ENCODE assay signal across 17 cellular contexts in genomic region chr6:85401186-85402062, GRCh38. TPM values are rescaled to one million over a fixed set of nuclear protein-coding genes. Genes with fewer than 3 reads are reported as not detected.
DNase-seq lines count a peak whose midpoint lies in the region; ATAC-seq and TF ChIP-seq lines count a peak whose summit lies in the region.
"Had no signal": no experiment of that assay in that cellular context is flagged by ENCODE, and none has a peak within 500 bp of the region (broad histone marks: within the 10 kb centered on the region; RNA-seq: fewer than 3 reads in every experiment).

No MANE protein-coding gene starts in this region.

- peak overlapping the region; percentile 9 to 47 for H3K27ac Mint-ChIP-seq in effector memory CD8-positive, alpha-beta T cell
- peak overlapping the region; percentile 47 for H3K27ac Mint-ChIP-seq in progenitor cell of endocrine pancreas
- H3K27ac Mint-ChIP-seq in activated T-helper 1 cell treated with anti-CD3 and anti-CD28 coated beads, Interleukin-12 subunit alpha, Interleukin-12 subunit beta, Interleukin-2, Interleukin-4 antibody, amounts not matched to agents 30 ng/mL and 10 ng/mL and 1 ng/mL, durations not matched to agents 14 hours and 24 hours and 36 hours = no peak overlapping the region
- H3K27ac Mint-ChIP-seq: activated naive CD4-positive, alpha-beta T cell treated with anti-CD3 and anti-CD28 coated beads, Interleukin-2, amount 10 ng/mL, durations not matched to agents 7 days and 5 days had no signal

- peaks cover 11 to 16% of the 10 kb centered on the region in 2 donors for H3K4me1 Mint-ChIP-seq in effector memory CD8-positive, alpha-beta T cell (ENCODE audit: low read depth in 2 of 2)
- H3K4me1 Mint-ChIP-seq in progenitor cell of endocrine pancreas (ENCODE audit: low read depth) = peaks cover 75% of the 10 kb centered on the region
- peaks cover 42% of the 10 kb centered on the region for H3K4me1 Mint-ChIP-seq in activated T-helper 1 cell treated with anti-CD3 and anti-CD28 coated beads, Interleukin-12 subunit alpha, Interleukin-12 subunit beta, Interleukin-2, Interleukin-4 antibody, amounts not matched to agents 30 ng/mL and 10 ng/mL and 1 ng/mL, durations not matched to agents 14 hours and 24 hours and 36 hours (ENCODE audit: low read depth)

- no peak for ATAC-seq in effector memory CD8-positive, alpha-beta T cell (replicated peaks)
- no peak for ATAC-seq in GM18867 (IDR thresholded peaks at IDR 0.05; ENCODE audit: unreplicated experiment)
- ATAC-seq: activated CD4-positive, CD25-positive, alpha-beta regulatory T cell treated with anti-CD3 and anti-CD28 coated beads, Interleukin-2, amount 50 U/mL, for 24 hours; naive thymus-derived CD4-positive, alpha-beta T cell had no signal

- H3K36me3 Mint-ChIP-seq in effector memory CD8-positive, alpha-beta T cell (ENCODE audit: insufficient read depth) = no peaks in the 10 kb centered on the region
- H3K36me3 Mint-ChIP-seq in progenitor cell of endocrine pancreas (ENCODE audit: insufficient read depth) = peaks cover 3% of the 10 kb centered on the region
- H3K36me3 Mint-ChIP-seq in activated T-helper 1 cell treated with anti-CD3 and anti-CD28 coated beads, Interleukin-12 subunit alpha, Interleukin-12 subunit beta, Interleukin-2, Interleukin-4 antibody, amounts not matched to agents 30 ng/mL and 10 ng/mL and 1 ng/mL, durations not matched to agents 14 hours and 24 hours and 36 hours (ENCODE audit: low read depth) = no peaks in the 10 kb centered on the region
- H3K36me3 Mint-ChIP-seq: activated naive CD4-positive, alpha-beta T cell treated with anti-CD3 and anti-CD28 coated beads, Interleukin-2, amount 10 ng/mL, durations not matched to agents 7 days and 5 days had no signal

- no peak overlapping the region for H3K4me3 Mint-ChIP-seq in effector memory CD8-positive, alpha-beta T cell
- H3K4me3 Mint-ChIP-seq in progenitor cell of endocrine pancreas (ENCODE audit: low read depth) = no peak overlapping the region
- no peak overlapping the region for H3K4me3 Mint-ChIP-seq in activated T-helper 1 cell treated with anti-CD3 and anti-CD28 coated beads, Interleukin-12 subunit alpha, Interleukin-12 subunit beta, Interleukin-2, Interleukin-4 antibody, amounts not matched to agents 30 ng/mL and 10 ng/mL and 1 ng/mL, durations not matched to agents 14 hours and 24 hours and 36 hours
- H3K4me3 Mint-ChIP-seq: activated naive CD4-positive, alpha-beta T cell treated with anti-CD3 and anti-CD28 coated beads, Interleukin-2, amount 10 ng/mL, durations not matched to agents 7 days and 5 days had no signal

- H3K27me3 Mint-ChIP-seq in effector memory CD8-positive, alpha-beta T cell = no peaks in the 10 kb centered on the region
- H3K27me3 Mint-ChIP-seq in progenitor cell of endocrine pancreas = no peaks in the 10 kb centered on the region
- H3K27me3 Mint-ChIP-seq in activated T-helper 1 cell treated with anti-CD3 and anti-CD28 coated beads, Interleukin-12 subunit alpha, Interleukin-12 subunit beta, Interleukin-2, Interleukin-4 antibody, amounts not matched to agents 30 ng/mL and 10 ng/mL and 1 ng/mL, durations not matched to agents 14 hours and 24 hours and 36 hours (ENCODE audit: insufficient read depth) = no peaks in the 10 kb centered on the region

- intact Hi-C loops in activated T-helper 1 cell treated with anti-CD3 and anti-CD28 coated beads, Interleukin-12 subunit alpha, Interleukin-12 subunit beta, Interleukin-2, Interleukin-4 antibody, amounts not matched to agents 30 ng/mL and 10 ng/mL and 1 ng/mL, durations not matched to agents 14 hours and 24 hours and 36 hours (cut with micrococcal nuclease) = loop anchor here (5.0 kb wide), 1 partner anchor 39 kb away; no protein-coding TSS in a partner anchor

- H3K9me3 Mint-ChIP-seq in effector memory CD8-positive, alpha-beta T cell = peaks cover 0 to 2% of the 10 kb centered on the region in 2 donors
- peaks cover 9% of the 10 kb centered on the region for H3K9me3 Mint-ChIP-seq in progenitor cell of endocrine pancreas (ENCODE audit: low read depth)
- peaks cover 13% of the 10 kb centered on the region for H3K9me3 Mint-ChIP-seq in activated T-helper 1 cell treated with anti-CD3 and anti-CD28 coated beads, Interleukin-12 subunit alpha, Interleukin-12 subunit beta, Interleukin-2, Interleukin-4 antibody, amounts not matched to agents 30 ng/mL and 10 ng/mL and 1 ng/mL, durations not matched to agents 14 hours and 24 hours and 36 hours
- H3K9me3 Mint-ChIP-seq: activated naive CD4-positive, alpha-beta T cell treated with anti-CD3 and anti-CD28 coated beads, Interleukin-2, amount 10 ng/mL, durations not matched to agents 7 days and 5 days had no signal

- DNase-seq in NCI-H748 (lab: John Stamatoyannopoulos, UW; ENCODE audit: unreplicated experiment) (peak; percentile 46), NCI-H748 treated with DMSO at 0.1 percent for 48 hours (lab: John Stamatoyannopoulos, UW) (no peak), Kasumi-1 (lab: John Stamatoyannopoulos, UW) (peak; percentile 14 to 28), progenitor cell of endocrine pancreas (ENCODE audit: low spot score, unreplicated experiment) (no peak)
- DNase-seq in effector memory CD8-positive, alpha-beta T cell = no peak
- no peak for DNase-seq in activated T-helper 1 cell treated with anti-CD3 and anti-CD28 coated beads, Interleukin-12 subunit alpha, Interleukin-12 subunit beta, Interleukin-2, Interleukin-4 antibody, amounts not matched to agents 30 ng/mL and 10 ng/mL and 1 ng/mL, durations not matched to agents 14 hours and 24 hours and 36 hours (ENCODE audit: low spot score)
- no peak for DNase-seq in stimulated activated CD4-positive, alpha-beta T cell treated with anti-CD3 and anti-CD28 coated beads, Interleukin-1b, Interleukin-23, amount 100 ng/mL, for 48 hours
- DNase-seq: activated naive CD4-positive, alpha-beta T cell treated with anti-CD3 and anti-CD28 coated beads, Interleukin-2, amount 10 ng/mL, durations not matched to agents 7 days and 5 days; DMS 273 treated with DMSO at 0.1 percent for 48 hours; HCEC 1CT; kidney; naive thymus-derived CD4-positive, alpha-beta T cell; NCI-H1436 treated with DMSO at 0.1 percent for 48 hours; NCI-H524 treated with DMSO at 0.1 percent for 48 hours; upper lobe of left lung had no signal

- TF ChIP-seq CTCF in progenitor cell of endocrine pancreas (IDR thresholded peaks at IDR 0.05; ENCODE audit: unreplicated experiment) = no peak

RNA-seq across cellular contexts. Expression of gene NT5E, which starts 48.5 kb away (rescaled TPM):
- total RNA-seq in progenitor cell of endocrine pancreas = 31.9 and 38.2 TPM in 2 replicates
- total RNA-seq in activated T-helper 1 cell treated with anti-CD3 and anti-CD28 coated beads, Interleukin-12 subunit alpha, Interleukin-12 subunit beta, Interleukin-2, Interleukin-4 antibody, amounts not matched to agents 30 ng/mL and 10 ng/mL and 1 ng/mL, durations not matched to agents 14 hours and 24 hours and 36 hours = 12.5 and 15.2 TPM in 2 replicates

Comparison
In these comparisons a context has a peak if more than half of its experiments do, and no peak if none do; other contexts are left out.
1. DNase-seq: peak in NCI-H748 (single experiment) and Kasumi-1 (2 of 2); none in NCI-H748 treated with DMSO at 0.1 percent for 48 hours (single experiment), effector memory CD8-positive, alpha-beta T cell (0 of 3), progenitor cell of endocrine pancreas (single experiment), activated T-helper 1 cell treated with anti-CD3 and anti-CD28 coated beads, Interleukin-12 subunit alpha, Interleukin-12 subunit beta, Interleukin-2, Interleukin-4 antibody, amounts not matched to agents 30 ng/mL and 10 ng/mL and 1 ng/mL, durations not matched to agents 14 hours and 24 hours and 36 hours (single experiment) and stimulated activated CD4-positive, alpha-beta T cell treated with anti-CD3 and anti-CD28 coated beads, Interleukin-1b, Interleukin-23, amount 100 ng/mL, for 48 hours (single experiment).